Comparison of ENCODE assay signal across 14 cellular contexts in the genomic region with DNA sequence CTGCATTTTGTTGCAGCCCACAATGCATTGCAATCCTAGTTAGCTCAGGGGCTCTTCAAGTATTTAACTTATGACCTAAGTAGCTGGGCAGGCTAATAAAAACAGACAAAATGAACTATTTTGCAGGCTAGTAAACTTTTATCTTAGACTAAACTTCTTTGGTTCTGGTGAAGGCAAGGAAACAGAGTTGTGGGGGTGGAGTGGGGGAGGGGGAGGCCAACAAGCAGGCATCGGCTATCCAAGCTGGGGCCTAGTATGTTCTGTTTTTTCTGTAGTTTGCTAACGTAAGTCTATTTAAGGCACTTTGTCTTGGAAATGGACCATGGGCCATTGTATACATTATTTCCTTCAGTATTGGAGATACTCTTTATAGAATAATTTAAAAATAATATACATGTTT. TPM values are rescaled to one million over a fixed set of nuclear protein-coding genes. Genes with fewer than 3 reads are reported as not detected.
"Had no signal": no experiment of that assay in that cellular context is flagged by ENCODE, and none has a peak within 500 bp of the region (broad histone marks: within the 10 kb centered on the region; RNA-seq: fewer than 3 reads in every experiment).

No MANE protein-coding gene starts in this region.

RNA-seq across cellular contexts. Expression of a gene that starts 31.5 kb away (rescaled TPM):
- total RNA-seq: subcutaneous adipose tissue, suprapubic skin, temporal lobe, testis, thoracic aorta, thyroid gland, tibial nerve, transverse colon, upper lobe of left lung, upper lobe of right lung, ureter, vagina had no signal
- polyA plus RNA-seq: stomach, urinary bladder had no signal
